In the genomic region with DNA sequence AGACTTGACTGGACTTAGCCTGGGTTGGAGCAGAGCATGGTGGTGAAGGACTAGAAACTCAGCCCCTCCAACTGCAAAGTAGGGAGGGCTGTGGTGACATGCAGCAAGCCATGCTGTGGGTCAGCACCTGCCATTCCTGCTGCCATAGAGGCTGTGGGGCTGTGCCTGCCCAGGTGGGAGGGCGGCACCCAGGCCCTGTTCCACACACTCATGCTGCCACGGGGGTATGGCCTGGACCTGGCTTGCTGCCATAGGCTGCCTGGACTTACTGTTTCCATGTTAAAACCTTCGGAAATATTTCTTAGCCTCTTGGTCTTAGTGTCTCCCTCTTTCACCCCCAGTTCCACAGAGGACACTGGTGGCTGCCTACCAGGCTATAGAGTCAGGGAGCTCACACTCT, we compare ENCODE assay signal across 25 cellular contexts. TPM values are rescaled to one million over a fixed set of nuclear protein-coding genes. Genes with fewer than 3 reads are reported as not detected.
"Had no signal": no experiment of that assay in that cellular context is flagged by ENCODE, and none has a peak within 500 bp of the region (broad histone marks: within the 10 kb centered on the region; RNA-seq: fewer than 3 reads in every experiment).

No MANE protein-coding gene starts in this region.

- DNase-seq: activated CD4-positive, CD25-positive, alpha-beta regulatory T cell treated with anti-CD3 and anti-CD28 coated beads, Interleukin-2, amount 50 U/mL, for 72 hours; activated effector memory CD4-positive, alpha-beta T cell treated with anti-CD3 and anti-CD28 coated beads, Interleukin-2, amount 50 U/mL, for 16 hours; activated naive CD8-positive, alpha-beta T cell treated with anti-CD3 and anti-CD28 coated beads for 36 hours; activated T-cell treated with anti-CD3 and anti-CD28 coated beads, Interleukin-2, amount 50 U/mL, for 1 hour; amygdala; cerebellar nuclear complex; head of caudate nucleus; islet precursor cell; left cardiac atrium; midbrain; natural killer cell; pancreas; psoas muscle; SK-N-SH; spleen; stimulated activated CD4-positive, alpha-beta T cell treated with anti-CD3 and anti-CD28 coated beads, Interleukin-4, amount 100 ng/mL, for 1 hour; stimulated activated naive CD4-positive, alpha-beta T cell treated with Interleukin-2 at 50 U/mL for 16 hours; substantia nigra; thyroid gland; upper lobe of right lung had no signal

- H3K27ac ChIP-seq: coronary artery, gastroesophageal sphincter, neutrophil, pancreas, psoas muscle, right atrium auricular region, spleen, thyroid gland, upper lobe of right lung, VCaP had no signal

- H3K27me3 ChIP-seq: gastroesophageal sphincter, neutrophil, pancreas, right atrium auricular region, spleen, thyroid gland, upper lobe of right lung had no signal

- H3K4me2 ChIP-seq: SK-N-SH had no signal

- H3K4me1 ChIP-seq: gastroesophageal sphincter, pancreas, psoas muscle, right atrium auricular region, spleen, thyroid gland, upper lobe of right lung had no signal

- H3K4me3 Mint-ChIP-seq: activated naive CD8-positive, alpha-beta T cell treated with anti-CD3 and anti-CD28 coated beads for 36 hours; natural killer cell had no signal

- H3K9me3 ChIP-seq: gastroesophageal sphincter, neutrophil, pancreas, psoas muscle, right atrium auricular region, SK-N-SH, spleen, thyroid gland, upper lobe of right lung had no signal

- H3K36me3 ChIP-seq: gastroesophageal sphincter, neutrophil, pancreas, right atrium auricular region, upper lobe of right lung had no signal

- H3K9me2 ChIP-seq: SK-N-SH had no signal

- H3K27ac Mint-ChIP-seq: activated naive CD8-positive, alpha-beta T cell treated with anti-CD3 and anti-CD28 coated beads for 36 hours had no signal

- H3K27me3 Mint-ChIP-seq: activated naive CD8-positive, alpha-beta T cell treated with anti-CD3 and anti-CD28 coated beads for 36 hours had no signal

- H3K9ac ChIP-seq: SK-N-SH had no signal

- H3K9me3 Mint-ChIP-seq: activated naive CD8-positive, alpha-beta T cell treated with anti-CD3 and anti-CD28 coated beads for 36 hours; natural killer cell had no signal

- ATAC-seq: gastroesophageal sphincter, left cardiac atrium, natural killer cell, pancreas, psoas muscle, upper lobe of right lung had no signal

- H3K4me3 ChIP-seq: coronary artery, gastroesophageal sphincter, pancreas, psoas muscle, right atrium auricular region, spleen, thyroid gland, upper lobe of right lung had no signal

- H3K36me3 Mint-ChIP-seq: natural killer cell had no signal

- H3K4me1 Mint-ChIP-seq: natural killer cell had no signal

RNA-seq across cellular contexts. Expression of a gene that starts 29.3 kb away (rescaled TPM):
- total RNA-seq: psoas muscle had no signal

RNA-seq across cellular contexts. Expression of a gene that starts 51.1 kb away (rescaled TPM):
- total RNA-seq: right atrium auricular region had no signal
